ENCODE assay signal across 8 cellular contexts in the genomic region with DNA sequence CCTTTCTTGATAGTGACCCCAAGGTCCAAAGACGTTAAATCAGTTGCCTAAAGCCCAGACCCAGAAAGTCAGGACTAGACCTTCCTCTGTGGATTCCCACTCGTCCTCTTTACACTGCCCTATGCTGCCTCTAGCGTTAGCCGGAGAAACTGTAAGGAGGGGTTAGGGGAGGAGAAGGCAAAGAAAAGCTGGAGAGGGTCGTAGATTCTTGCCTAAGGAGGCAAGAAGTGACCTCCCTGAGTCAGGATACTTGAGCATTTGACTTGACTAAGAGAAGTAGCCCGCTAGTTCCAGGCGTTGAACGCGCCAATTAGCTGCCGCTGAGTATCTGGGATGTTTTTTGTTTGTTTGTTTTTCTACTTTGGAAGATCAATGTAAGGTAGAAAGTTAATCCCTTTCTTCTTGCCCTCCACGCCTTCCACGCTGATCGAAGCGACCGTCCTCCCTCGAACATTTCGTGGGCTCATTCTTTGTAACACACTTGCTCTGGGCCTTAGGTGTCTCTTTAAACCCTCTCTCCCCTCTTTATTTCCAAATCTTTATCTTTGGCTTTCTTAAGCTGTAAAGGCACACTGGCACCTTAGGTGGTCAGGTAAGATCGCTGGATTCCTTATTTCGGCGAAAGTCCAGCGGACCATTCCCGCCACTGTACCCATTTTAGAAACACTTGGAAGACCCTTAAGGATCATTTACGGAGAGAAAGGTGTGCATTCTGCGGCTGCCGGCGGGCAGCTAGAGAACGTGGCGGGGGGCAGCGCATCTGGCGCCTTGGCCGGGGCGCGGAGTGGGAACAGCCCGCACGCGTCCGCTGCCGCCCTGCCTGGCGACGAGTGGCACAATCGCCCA. TPM values are rescaled to one million over a fixed set of nuclear protein-coding genes. Genes with fewer than 3 reads are reported as not detected.
A peak's percentile ranks its signal among the peaks of the same experiment; 100 is the strongest.
DNase-seq lines count a peak whose midpoint lies in the region; ATAC-seq lines count a peak whose summit lies in the region.

No MANE protein-coding gene starts in this region.

- H3K27me3 Mint-ChIP-seq in central memory CD8-positive, alpha-beta T cell = peaks cover 93% of the 10 kb centered on the region

- peaks cover 41% of the 10 kb centered on the region for H3K4me1 Mint-ChIP-seq in central memory CD8-positive, alpha-beta T cell

- no peaks in the 10 kb centered on the region for H3K9me3 Mint-ChIP-seq in central memory CD8-positive, alpha-beta T cell

- in situ Hi-C loops in KBM-7 (cut with MboI; ENCODE audit: low pct_unique_long_range_greater_than_20kb, low sequenced_read_pairs) = no loop called here

- ATAC-seq in GM21737 (IDR thresholded peaks at IDR 0.05; ENCODE audit: unreplicated experiment) = peak; percentile 43
- no peak for ATAC-seq in central memory CD8-positive, alpha-beta T cell (replicated peaks; ENCODE audit: extremely low read depth, poor library complexity, severe bottlenecking)

- peak overlapping the region in 17 of 21 experiments; percentile 0 to 85 (median 66) for H3K27ac ChIP-seq in skin epidermis

- H3K4me3 ChIP-seq in skin epidermis = peak overlapping the region; percentile 41 to 71 (median 57)

- peak; percentile 50 to 63 for DNase-seq in NCI-H2081 (lab: John Stamatoyannopoulos, UW)
- DNase-seq in NCI-H2081 treated with DMSO at 0.1 percent for 48 hours (lab: John Stamatoyannopoulos, UW) = no peak
- peak; percentile 65 for DNase-seq in KBM-7
- peak; percentile 87 for DNase-seq in SK-N-DZ (ENCODE audit: low spot score)
- DNase-seq in central memory CD8-positive, alpha-beta T cell (ENCODE audit: low spot score in 2 of 2) = no peak
- peak; percentile 89 for DNase-seq in islet precursor cell

- no peak overlapping the region for H3K27ac Mint-ChIP-seq in central memory CD8-positive, alpha-beta T cell (ENCODE audit: low read depth)

- H3K36me3 Mint-ChIP-seq in central memory CD8-positive, alpha-beta T cell (ENCODE audit: insufficient read depth) = peaks cover 10% of the 10 kb centered on the region

- peak overlapping the region; percentile 91 for H3K4me3 Mint-ChIP-seq in central memory CD8-positive, alpha-beta T cell

RNA-seq across cellular contexts. Expression of a gene that starts 5.1 kb away (rescaled TPM):
- 25.6 and 29.0 TPM in 2 replicates for polyA plus RNA-seq in SK-N-DZ (2014; cell fraction: cytosol; rRNA removed)
- 31.1 and 46.0 TPM in 2 replicates for polyA plus RNA-seq in SK-N-DZ (2014; cell fraction: nucleus; rRNA removed)

Comparison
In these comparisons a context has a peak if more than half of its experiments do, and no peak if none do; other contexts are left out.
1. DNase-seq: peak in NCI-H2081 (2 of 2), KBM-7 (single experiment), SK-N-DZ (single experiment) and islet precursor cell (single experiment); none in NCI-H2081 treated with DMSO at 0.1 percent for 48 hours (single experiment) and central memory CD8-positive, alpha-beta T cell (0 of 2).